8 cellular contexts compared by ENCODE assay signal in the genomic region with DNA sequence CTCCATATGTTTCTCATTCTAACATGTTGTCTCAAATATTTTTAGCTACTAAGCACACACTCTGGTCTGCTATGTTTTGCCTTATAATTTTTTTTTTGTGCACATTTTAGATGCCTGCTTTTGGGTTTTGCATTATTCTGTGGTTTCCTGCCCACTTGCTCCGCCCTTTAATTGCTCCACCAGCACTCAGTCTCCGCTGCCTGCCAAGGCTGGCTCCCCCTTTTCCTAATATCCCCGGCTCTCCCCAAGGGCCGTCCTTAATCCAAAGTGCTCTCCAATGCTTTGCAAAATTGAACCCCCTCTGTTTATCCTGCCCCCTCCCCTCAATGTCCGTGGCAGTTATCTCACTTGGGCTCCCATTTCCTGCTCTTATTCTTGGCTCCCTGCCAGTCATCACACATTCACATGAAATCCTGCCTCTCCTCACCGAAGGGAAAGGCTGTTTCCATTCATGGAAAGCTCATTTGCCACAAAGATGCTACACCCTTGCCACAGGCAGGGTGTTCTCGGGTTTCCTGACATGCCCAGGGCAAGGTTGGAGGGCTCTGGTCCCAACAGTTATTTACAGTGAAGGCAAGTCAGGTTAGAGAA.
DNase-seq lines count a peak whose midpoint lies in the region; ATAC-seq and TF ChIP-seq lines count a peak whose summit lies in the region.

No MANE protein-coding gene starts in this region.

- H3K27ac ChIP-seq in DND-41 (ENCODE audit: low read length) (no peak overlapping the region), mesenchymal stem cell (ENCODE audit: low read length, poor library complexity, severe bottlenecking) (no peak overlapping the region)

- peak; percentile 78 for ATAC-seq in DND-41 (ENCODE audit: insufficient read depth, low read depth)
- ATAC-seq in HG03521 (IDR thresholded peaks at IDR 0.05; ENCODE audit: unreplicated experiment), result no peak
- ATAC-seq in HG02852 (IDR thresholded peaks at IDR 0.05; ENCODE audit: unreplicated experiment), result no peak

- H3K9me3 ChIP-seq in DND-41 (ENCODE audit: insufficient read depth, low read length, severe bottlenecking), result no peaks in the 10 kb centered on the region
- H3K9me3 ChIP-seq in mesenchymal stem cell (ENCODE audit: control insufficient read depth, low read length), result no peaks in the 10 kb centered on the region

- no peak overlapping the region for H3K23ac ChIP-seq in mesenchymal stem cell (ENCODE audit: low read length in 2 of 2)

- H2BK120ac ChIP-seq in mesenchymal stem cell (ENCODE audit: low read depth, low read length), result no peak overlapping the region

- 54% methylated on average over 7 of the region's 7 CpGs for WGBS in mesenchymal stem cell

- TF ChIP-seq CTCF in DND-41 (IDR thresholded peaks at IDR 0.05; ENCODE audit: borderline replicate concordance, extremely low read depth, low read length, poor library complexity, severe bottlenecking), result no peak

- no peak overlapping the region for H2AK5ac ChIP-seq in mesenchymal stem cell (ENCODE audit: low read length, severe bottlenecking)

- no peak overlapping the region for H3K4ac ChIP-seq in mesenchymal stem cell (ENCODE audit: low read depth in 1 of 2, low read length in 2 of 2)

- H2BK12ac ChIP-seq in mesenchymal stem cell (ENCODE audit: low read length in 2 of 2), result peak overlapping the region in 1 of 2 experiments; percentile 6

- no peak overlapping the region for H3K18ac ChIP-seq in mesenchymal stem cell (ENCODE audit: low read depth in 1 of 2, low read length in 2 of 2)

- H3K4me1 ChIP-seq in DND-41 (ENCODE audit: insufficient read depth, low read length) (peaks cover 20% of the 10 kb centered on the region), mesenchymal stem cell (ENCODE audit: control insufficient read depth, insufficient read depth, low read depth, low read length) (peaks cover 3% of the 10 kb centered on the region)

- DNase-seq in DND-41 (peak; percentile 27), NCI-H1930 (lab: John Stamatoyannopoulos, UW) (peak; percentile 30 to 50), astrocyte of the hippocampus (ENCODE audit: low read depth, low spot score) (peak; percentile 79), mesenchymal stem cell (no peak), HPDE6-E6E7 (ENCODE audit: extremely low spot score) (no peak), cortex of kidney (lab: John Stamatoyannopoulos, UW) (no peak)

- H2BK15ac ChIP-seq in mesenchymal stem cell (ENCODE audit: low read depth, poor library complexity, severe bottlenecking), result no peak overlapping the region

- no peak overlapping the region for H3K4me3 ChIP-seq in DND-41 (ENCODE audit: low read depth in 1 of 2, low read length in 2 of 2)
- H3K4me3 ChIP-seq in mesenchymal stem cell (ENCODE audit: insufficient read depth in 1 of 2, low read depth in 1 of 2, low read length in 2 of 2), result peak overlapping the region in 1 of 2 experiments; percentile 31

- no peak overlapping the region for H4K91ac ChIP-seq in mesenchymal stem cell (ENCODE audit: low read length)

- H4K20me1 ChIP-seq in DND-41 (ENCODE audit: insufficient read depth, low read length), result no peaks in the 10 kb centered on the region

- no peaks in the 10 kb centered on the region for H3K79me2 ChIP-seq in DND-41 (ENCODE audit: insufficient read depth, low read length)

- no peak overlapping the region for H4K8ac ChIP-seq in mesenchymal stem cell (ENCODE audit: low read length)

- H3K9ac ChIP-seq in DND-41 (ENCODE audit: low read depth, low read length) (no peak overlapping the region), mesenchymal stem cell (ENCODE audit: low read length) (no peak overlapping the region)

- H3K36me3 ChIP-seq in DND-41 (ENCODE audit: insufficient read depth, low read length) (no peaks in the 10 kb centered on the region), mesenchymal stem cell (ENCODE audit: control insufficient read depth in 1 of 2, insufficient read depth in 2 of 2, low read depth in 1 of 2, low read length in 2 of 2) (peaks cover 0 to 11% of the 10 kb centered on the region in 2 experiments)

- H3K27me3 ChIP-seq in DND-41 (ENCODE audit: insufficient read depth, low read length, poor library complexity) (no peaks in the 10 kb centered on the region), mesenchymal stem cell (ENCODE audit: control insufficient read depth in 1 of 2, insufficient read depth in 1 of 2, low read length in 2 of 2) (no peaks in the 10 kb centered on the region)

- H2AFZ ChIP-seq in DND-41 (ENCODE audit: low read depth, low read length), result no peak overlapping the region
- no peak overlapping the region for H2AFZ ChIP-seq in mesenchymal stem cell (ENCODE audit: low read depth, low read length)

- H3K79me1 ChIP-seq in mesenchymal stem cell (replicated peaks; ENCODE audit: low read length, poor library complexity, severe bottlenecking), result no peaks in the 10 kb centered on the region

- no peak overlapping the region for H2BK5ac ChIP-seq in mesenchymal stem cell (ENCODE audit: low read depth, low read length, poor library complexity, severe bottlenecking)

- H3K14ac ChIP-seq in mesenchymal stem cell (ENCODE audit: low read length in 2 of 2), result no peak overlapping the region

- H3K4me2 ChIP-seq in DND-41 (ENCODE audit: insufficient read depth, low read length) (peak overlapping the region; percentile 41; the same call in 1 of the 2 replicates), mesenchymal stem cell (ENCODE audit: low read length, poor library complexity, severe bottlenecking) (peak overlapping the region; percentile 86)

Comparison
In these comparisons a context has a peak if more than half of its experiments do, and no peak if none do; other contexts are left out.
1. DNase-seq: peak in DND-41 (single experiment), NCI-H1930 (2 of 2) and astrocyte of the hippocampus (single experiment); none in mesenchymal stem cell (single experiment), HPDE6-E6E7 (single experiment) and cortex of kidney (single experiment).